ENCODE assay signal across 8 cellular contexts in the genomic region with DNA sequence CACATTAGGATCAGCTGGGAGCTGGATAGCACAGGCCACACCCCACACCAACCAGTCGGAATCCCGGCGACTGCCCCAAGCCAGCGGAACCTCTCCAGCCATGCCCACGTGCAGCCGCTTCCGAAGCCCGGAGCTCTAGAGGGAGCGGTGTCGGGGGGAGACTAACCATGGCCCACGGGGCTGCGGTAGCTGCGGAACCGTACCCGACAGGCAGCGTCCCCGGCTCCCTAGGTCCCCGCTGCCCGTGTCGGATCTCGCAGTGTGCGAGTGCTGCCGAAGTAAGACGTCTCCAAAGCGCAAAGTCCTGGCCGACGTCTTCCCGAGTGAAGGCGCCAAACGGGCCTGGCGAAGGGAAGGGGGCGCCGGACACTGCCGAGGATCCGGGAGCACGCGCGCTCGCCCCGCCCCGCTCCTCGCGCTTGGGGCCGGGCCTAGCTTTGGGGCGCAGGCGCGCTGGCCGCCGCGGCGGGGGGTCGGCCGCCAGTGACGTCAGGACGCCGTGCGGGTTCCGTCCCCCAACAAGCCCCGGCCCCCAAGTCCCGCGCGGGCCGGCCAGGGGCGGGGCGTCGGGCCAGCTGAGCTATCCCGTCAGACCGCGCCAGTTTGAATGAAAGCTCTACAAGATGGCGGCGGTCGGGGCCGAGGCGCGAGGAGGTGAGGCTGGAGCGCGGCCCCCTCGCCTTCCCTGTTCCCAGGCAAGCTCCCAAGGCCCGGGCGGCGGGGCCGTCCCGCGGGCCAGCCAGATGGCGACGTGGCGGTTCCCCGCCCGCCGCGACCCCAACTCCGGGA. TPM values are rescaled to one million over a fixed set of nuclear protein-coding genes. Genes with fewer than 3 reads are reported as not detected.
DNase-seq lines count a peak whose midpoint lies in the region; ATAC-seq, FAIRE-seq and TF ChIP-seq lines count a peak whose summit lies in the region.

A gene with protein sequence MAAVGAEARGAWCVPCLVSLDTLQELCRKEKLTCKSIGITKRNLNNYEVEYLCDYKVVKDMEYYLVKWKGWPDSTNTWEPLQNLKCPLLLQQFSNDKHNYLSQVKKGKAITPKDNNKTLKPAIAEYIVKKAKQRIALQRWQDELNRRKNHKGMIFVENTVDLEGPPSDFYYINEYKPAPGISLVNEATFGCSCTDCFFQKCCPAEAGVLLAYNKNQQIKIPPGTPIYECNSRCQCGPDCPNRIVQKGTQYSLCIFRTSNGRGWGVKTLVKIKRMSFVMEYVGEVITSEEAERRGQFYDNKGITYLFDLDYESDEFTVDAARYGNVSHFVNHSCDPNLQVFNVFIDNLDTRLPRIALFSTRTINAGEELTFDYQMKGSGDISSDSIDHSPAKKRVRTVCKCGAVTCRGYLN (plus strand): TSS at position 601 of the 789 bp plus-strand sequence. CDS start 23 bp downstream, at position 624.

- H2AFZ ChIP-seq in fibroblast of lung (ENCODE audit: low read length) = peak within 1 kb of the TSS; percentile 91

- H3K27ac ChIP-seq in RWPE1 (peak within 1 kb of the TSS; percentile 96), fibroblast of lung (ENCODE audit: insufficient read depth, low read length) (peak within 1 kb of the TSS; percentile 96)

- peak; percentile 86 for TF ChIP-seq POLR2A in H54 (IDR thresholded peaks at IDR 0.05; ENCODE audit: low read depth, low read length)

- H3K36me3 Mint-ChIP-seq in activated T-helper 17 cell treated with anti-CD3 and anti-CD28 coated beads, Interleukin-2, amount 50 U/mL, for 72 hours (ENCODE audit: low read depth) = peaks cover 21% of the 10 kb centered on the region
- no peaks in the 10 kb centered on the region for H3K36me3 Mint-ChIP-seq in naive thymus-derived CD8-positive, alpha-beta T cell
- peaks cover 13 to 26% of the 10 kb centered on the region in 2 donors for H3K36me3 Mint-ChIP-seq in stimulated activated naive B cell treated with anti-CD40 and anti-IgM and Interleukin-4, amounts not matched to agents 10 μg/mL and 1 μg/mL and 100 μg/mL, for 72 hours

- FAIRE-seq in H54 (lab: Jason Lieb, UNC) = peak; percentile 84

- no peaks in the 10 kb centered on the region for H3K9me3 ChIP-seq in fibroblast of lung (ENCODE audit: control insufficient read depth, insufficient read depth, low read depth, low read length)

- peak within 1 kb of the TSS; percentile 57 for H3K4me2 ChIP-seq in fibroblast of lung (ENCODE audit: extremely low read depth, insufficient read depth, low read length)

- H4K20me1 ChIP-seq in fibroblast of lung (ENCODE audit: control insufficient read depth, extremely low read depth, insufficient read depth, low read length) = no peaks in the 10 kb centered on the region

- DNase-seq in EL = peak; percentile 95
- DNase-seq in H54 (ENCODE audit: insufficient read length, low spot score) = peak; percentile 97
- DNase-seq in LoVo (ENCODE audit: low spot score) = peak; percentile 92
- peak; percentile 99 for DNase-seq in RWPE1 (ENCODE audit: low spot score)
- peak; percentile 92 to 94 for DNase-seq in fibroblast of lung (ENCODE audit: low read depth in 2 of 2)
- DNase-seq in naive thymus-derived CD8-positive, alpha-beta T cell = peak; percentile 82 to 94 (median 89)
- DNase-seq in stimulated activated naive B cell treated with anti-CD40 and anti-IgM and Interleukin-4, amounts not matched to agents 10 μg/mL and 1 μg/mL and 100 μg/mL, for 72 hours = peak; percentile 93

- H3K27me3 Mint-ChIP-seq in activated T-helper 17 cell treated with anti-CD3 and anti-CD28 coated beads, Interleukin-2, amount 50 U/mL, for 72 hours = no peaks in the 10 kb centered on the region
- no peaks in the 10 kb centered on the region for H3K27me3 Mint-ChIP-seq in naive thymus-derived CD8-positive, alpha-beta T cell
- no peaks in the 10 kb centered on the region for H3K27me3 Mint-ChIP-seq in stimulated activated naive B cell treated with anti-CD40 and anti-IgM and Interleukin-4, amounts not matched to agents 10 μg/mL and 1 μg/mL and 100 μg/mL, for 72 hours

- ATAC-seq in activated T-helper 17 cell treated with anti-CD3 and anti-CD28 coated beads, Interleukin-2, amount 50 U/mL, for 72 hours (replicated peaks) = peak; percentile 96
- ATAC-seq in naive thymus-derived CD8-positive, alpha-beta T cell = peak; percentile 84 to 85
- ATAC-seq in stimulated activated naive B cell treated with anti-CD40 and anti-IgM and Interleukin-4, amounts not matched to agents 10 μg/mL and 1 μg/mL and 100 μg/mL, for 72 hours (replicated peaks) = peak; percentile 95 to 96

- peak within 1 kb of the TSS; percentile 93 for H3K27ac Mint-ChIP-seq in activated T-helper 17 cell treated with anti-CD3 and anti-CD28 coated beads, Interleukin-2, amount 50 U/mL, for 72 hours
- H3K27ac Mint-ChIP-seq in naive thymus-derived CD8-positive, alpha-beta T cell = peak within 1 kb of the TSS; percentile 66 to 98 (median 90)
- peak within 1 kb of the TSS; percentile 94 for H3K27ac Mint-ChIP-seq in stimulated activated naive B cell treated with anti-CD40 and anti-IgM and Interleukin-4, amounts not matched to agents 10 μg/mL and 1 μg/mL and 100 μg/mL, for 72 hours

- peak within 1 kb of the TSS; percentile 96 for H3K9ac ChIP-seq in fibroblast of lung (ENCODE audit: insufficient read depth, low read length)

- no peaks in the 10 kb centered on the region for H3K36me3 ChIP-seq in fibroblast of lung (ENCODE audit: control insufficient read depth, insufficient read depth, low read length)

- H3K4me1 ChIP-seq in fibroblast of lung (ENCODE audit: control insufficient read depth, extremely low read depth, insufficient read depth, low read length) = peaks cover 7% of the 10 kb centered on the region

- peaks cover 6% of the 10 kb centered on the region for H3K4me1 Mint-ChIP-seq in activated T-helper 17 cell treated with anti-CD3 and anti-CD28 coated beads, Interleukin-2, amount 50 U/mL, for 72 hours
- H3K4me1 Mint-ChIP-seq in naive thymus-derived CD8-positive, alpha-beta T cell = peaks cover 13 to 35% (median 34%) of the 10 kb centered on the region in 4 donors
- H3K4me1 Mint-ChIP-seq in stimulated activated naive B cell treated with anti-CD40 and anti-IgM and Interleukin-4, amounts not matched to agents 10 μg/mL and 1 μg/mL and 100 μg/mL, for 72 hours = peaks cover 11 to 37% of the 10 kb centered on the region in 2 donors

- H3K4me3 Mint-ChIP-seq in activated T-helper 17 cell treated with anti-CD3 and anti-CD28 coated beads, Interleukin-2, amount 50 U/mL, for 72 hours = peak within 1 kb of the TSS; percentile 93
- peak within 1 kb of the TSS; percentile 91 to 97 (median 94) for H3K4me3 Mint-ChIP-seq in naive thymus-derived CD8-positive, alpha-beta T cell
- peak within 1 kb of the TSS; percentile 90 to 96 for H3K4me3 Mint-ChIP-seq in stimulated activated naive B cell treated with anti-CD40 and anti-IgM and Interleukin-4, amounts not matched to agents 10 μg/mL and 1 μg/mL and 100 μg/mL, for 72 hours

- peak within 1 kb of the TSS; percentile 84 to 95 (median 90) for H3K4me3 ChIP-seq in fibroblast of lung (replicated peaks in 1 of 4; ENCODE audit: control extremely low read depth in 1 of 4, insufficient read depth in 1 of 4, low read depth in 3 of 4, low read length in 4 of 4)

- H3K27me3 ChIP-seq in fibroblast of lung (ENCODE audit: control insufficient read depth, insufficient read depth, low read length) = no peaks in the 10 kb centered on the region

- no peaks in the 10 kb centered on the region for H3K9me3 Mint-ChIP-seq in activated T-helper 17 cell treated with anti-CD3 and anti-CD28 coated beads, Interleukin-2, amount 50 U/mL, for 72 hours
- no peaks in the 10 kb centered on the region for H3K9me3 Mint-ChIP-seq in naive thymus-derived CD8-positive, alpha-beta T cell
- H3K9me3 Mint-ChIP-seq in stimulated activated naive B cell treated with anti-CD40 and anti-IgM and Interleukin-4, amounts not matched to agents 10 μg/mL and 1 μg/mL and 100 μg/mL, for 72 hours = no peaks in the 10 kb centered on the region

- POLR2A ChIA-PET in RWPE1 (lab: Yijun Ruan, JAX; ENCODE audit: low non-redundant PET) = interaction anchor here (1.1 kb wide), 1 partner anchor 81 kb away, joined by 3 read pairs; the partner anchor contains the start of gene MEIG1
- POLR2A ChIA-PET in naive thymus-derived CD8-positive, alpha-beta T cell (lab: Charles Lee) = interaction anchor here (0.5 to 2.9 kb wide), 14 partner anchors 25 to 1303 kb away, joined by 3 to 30 read pairs (median 3); partner anchors contain the start of genes CDNF, DCLRE1C, HSPA14 and MEIG1

- TF ChIP-seq CTCF in RWPE1 (conservative IDR thresholded peaks at IDR 0.05; ENCODE audit: low read depth) (no peak), fibroblast of lung (conservative IDR thresholded peaks at IDR 0.05 in 1 of 2, IDR thresholded peaks at IDR 0.05 in 1 of 2; ENCODE audit: low read depth in 1 of 2, low read length in 2 of 2) (peak in 1 of 2 donors; percentile 2)

- peaks cover 54% of the 10 kb centered on the region for H3K79me2 ChIP-seq in fibroblast of lung (ENCODE audit: control insufficient read depth, insufficient read depth, low read length)

- CTCF ChIA-PET in RWPE1 (lab: Yijun Ruan, JAX) = interaction anchor here (0.6 kb wide), 2 partner anchors 173 to 228 kb away, joined by 3 read pairs; no protein-coding TSS in a partner anchor

RNA-seq across cellular contexts. Expression of the gene that starts here (rescaled TPM):
- total RNA-seq in activated T-helper 17 cell treated with anti-CD3 and anti-CD28 coated beads, Interleukin-2, amount 50 U/mL, for 72 hours = 10 to 100 TPM; 24.0 to 38.4 TPM
- total RNA-seq in fibroblast of lung = 8.1 and 8.5 TPM in 2 replicates
- polyA plus RNA-seq in fibroblast of lung = 9.9 and 16.0 TPM in 2 replicates
- 6.8 and 12.6 TPM in 2 replicates for polyA plus RNA-seq in fibroblast of lung (2012)
- 2.4 and 2.5 TPM in 2 replicates for polyA minus RNA-seq in fibroblast of lung (ENCODE audit: low replicate concordance)
- 1 to 10 TPM; 3.9 to 4.4 TPM for total RNA-seq in naive thymus-derived CD8-positive, alpha-beta T cell
- polyA plus RNA-seq in naive thymus-derived CD8-positive, alpha-beta T cell = 1 to 10 TPM; 2.8 to 8.6 (median 3.7) TPM

Comparison
In these comparisons a context has a peak if more than half of its experiments do, and no peak if none do; other contexts are left out.
1. Peak in every context shown above with its lines: DNase-seq, ATAC-seq, H3K4me3 ChIP-seq and H3K27ac ChIP-seq.